3 cellular contexts compared by ENCODE assay signal in the genomic region with DNA sequence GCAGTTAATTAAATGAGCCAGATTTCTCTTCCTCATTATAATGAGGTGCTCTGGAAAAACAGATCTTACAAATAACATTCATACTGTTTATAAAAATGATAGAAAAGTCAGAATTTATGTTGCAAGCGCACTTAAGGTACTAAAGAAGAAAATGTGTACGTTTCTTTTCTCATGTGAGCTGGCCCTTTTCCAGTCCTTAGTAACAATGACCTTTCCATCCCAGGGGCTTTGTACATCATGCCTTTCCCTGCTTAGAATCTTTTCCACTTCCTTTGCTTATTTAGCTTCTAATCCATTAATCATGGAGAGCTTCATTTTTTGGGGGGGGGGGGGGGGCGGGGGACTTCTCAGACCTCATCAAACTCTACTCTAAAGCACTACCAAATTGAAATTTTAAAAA.
TF ChIP-seq lines count a peak whose summit lies in the region.

No MANE protein-coding gene starts in this region.

TF ChIP-seq in SK-N-SH, 30 proteins besides CTCF, POLR2A, EP300 and RAD21:
- TF ChIP-seq, protein P1, sequence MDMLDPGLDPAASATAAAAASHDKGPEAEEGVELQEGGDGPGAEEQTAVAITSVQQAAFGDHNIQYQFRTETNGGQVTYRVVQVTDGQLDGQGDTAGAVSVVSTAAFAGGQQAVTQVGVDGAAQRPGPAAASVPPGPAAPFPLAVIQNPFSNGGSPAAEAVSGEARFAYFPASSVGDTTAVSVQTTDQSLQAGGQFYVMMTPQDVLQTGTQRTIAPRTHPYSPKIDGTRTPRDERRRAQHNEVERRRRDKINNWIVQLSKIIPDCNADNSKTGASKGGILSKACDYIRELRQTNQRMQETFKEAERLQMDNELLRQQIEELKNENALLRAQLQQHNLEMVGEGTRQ (IDR thresholded peaks at IDR 0.05; ENCODE audit: borderline replicate concordance, low read depth, low read length) = no peak
- no peak for TF ChIP-seq GABPA (IDR thresholded peaks at IDR 0.05; ENCODE audit: low read depth)
- no peak for TF ChIP-seq NRF1 (IDR thresholded peaks at IDR 0.05; ENCODE audit: low read depth, low read length)
- no peak for TF ChIP-seq SMC3 (IDR thresholded peaks at IDR 0.05; ENCODE audit: low read depth, low read length)
- TF ChIP-seq MXI1 (IDR thresholded peaks at IDR 0.05; ENCODE audit: low read depth, low read length) = no peak
- no peak for TF ChIP-seq POLR2AphosphoS5 (IDR thresholded peaks at IDR 0.05; ENCODE audit: low read depth, low read length)
- no peak for TF ChIP-seq FOSL2 (IDR thresholded peaks at IDR 0.05; ENCODE audit: borderline replicate concordance, low read depth)
- no peak for TF ChIP-seq GATA2 (CRISPR knock-in tag; IDR thresholded peaks at IDR 0.05)
- TF ChIP-seq TCF12 (IDR thresholded peaks at IDR 0.05) = no peak
- no peak for TF ChIP-seq ELF1 (IDR thresholded peaks at IDR 0.05)

TF ChIP-seq in SK-N-SH treated with all-trans-retinoic acid at 6 μM for 48 hours, 23 proteins besides CTCF, POLR2A, EP300 and RAD21:
- TF ChIP-seq, protein P2, sequence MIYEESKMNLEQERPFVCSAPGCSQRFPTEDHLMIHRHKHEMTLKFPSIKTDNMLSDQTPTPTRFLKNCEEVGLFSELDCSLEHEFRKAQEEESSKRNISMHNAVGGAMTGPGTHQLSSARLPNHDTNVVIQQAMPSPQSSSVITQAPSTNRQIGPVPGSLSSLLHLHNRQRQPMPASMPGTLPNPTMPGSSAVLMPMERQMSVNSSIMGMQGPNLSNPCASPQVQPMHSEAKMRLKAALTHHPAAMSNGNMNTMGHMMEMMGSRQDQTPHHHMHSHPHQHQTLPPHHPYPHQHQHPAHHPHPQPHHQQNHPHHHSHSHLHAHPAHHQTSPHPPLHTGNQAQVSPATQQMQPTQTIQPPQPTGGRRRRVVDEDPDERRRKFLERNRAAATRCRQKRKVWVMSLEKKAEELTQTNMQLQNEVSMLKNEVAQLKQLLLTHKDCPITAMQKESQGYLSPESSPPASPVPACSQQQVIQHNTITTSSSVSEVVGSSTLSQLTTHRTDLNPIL (CRISPR knock-in tag; IDR thresholded peaks at IDR 0.05; ENCODE audit: low read depth) = no peak
- TF ChIP-seq TOX (CRISPR knock-in tag; IDR thresholded peaks at IDR 0.05; ENCODE audit: borderline replicate concordance) (no peak), ESRRG (CRISPR knock-in tag; IDR thresholded peaks at IDR 0.05) (no peak), ZC3H10 (CRISPR knock-in tag; IDR thresholded peaks at IDR 0.05) (no peak), OSR1 (CRISPR knock-in tag; IDR thresholded peaks at IDR 0.05) (no peak), ZFP30 (CRISPR knock-in tag; IDR thresholded peaks at IDR 0.05) (no peak), ZNF8 (CRISPR knock-in tag; IDR thresholded peaks at IDR 0.05) (no peak), ARNTL (CRISPR knock-in tag; IDR thresholded peaks at IDR 0.05; ENCODE audit: borderline replicate concordance, low read depth) (no peak), TCF4 (CRISPR knock-in tag; IDR thresholded peaks at IDR 0.05; ENCODE audit: borderline replicate concordance) (no peak), ZNF70 (CRISPR knock-in tag; IDR thresholded peaks at IDR 0.05) (no peak), PPARA (CRISPR knock-in tag; IDR thresholded peaks at IDR 0.05; ENCODE audit: borderline replicate concordance) (no peak), ZFP3 (CRISPR knock-in tag; IDR thresholded peaks at IDR 0.05) (no peak), ZNF565 (CRISPR knock-in tag; conservative IDR thresholded peaks at IDR 0.05; ENCODE audit: low read depth) (no peak), BACH2 (CRISPR knock-in tag; IDR thresholded peaks at IDR 0.05; ENCODE audit: borderline replicate concordance) (no peak), RARB (CRISPR knock-in tag; IDR thresholded peaks at IDR 0.05) (no peak), SNAI2 (CRISPR knock-in tag; IDR thresholded peaks at IDR 0.05) (no peak), ISL1 (CRISPR knock-in tag; IDR thresholded peaks at IDR 0.05) (no peak)
- TF ChIP-seq, protein P3, sequence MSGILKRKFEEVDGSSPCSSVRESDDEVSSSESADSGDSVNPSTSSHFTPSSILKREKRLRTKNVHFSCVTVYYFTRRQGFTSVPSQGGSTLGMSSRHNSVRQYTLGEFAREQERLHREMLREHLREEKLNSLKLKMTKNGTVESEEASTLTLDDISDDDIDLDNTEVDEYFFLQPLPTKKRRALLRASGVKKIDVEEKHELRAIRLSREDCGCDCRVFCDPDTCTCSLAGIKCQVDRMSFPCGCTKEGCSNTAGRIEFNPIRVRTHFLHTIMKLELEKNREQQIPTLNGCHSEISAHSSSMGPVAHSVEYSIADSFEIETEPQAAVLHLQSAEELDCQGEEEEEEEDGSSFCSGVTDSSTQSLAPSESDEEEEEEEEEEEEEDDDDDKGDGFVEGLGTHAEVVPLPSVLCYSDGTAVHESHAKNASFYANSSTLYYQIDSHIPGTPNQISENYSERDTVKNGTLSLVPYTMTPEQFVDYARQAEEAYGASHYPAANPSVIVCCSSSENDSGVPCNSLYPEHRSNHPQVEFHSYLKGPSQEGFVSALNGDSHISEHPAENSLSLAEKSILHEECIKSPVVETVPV (CRISPR knock-in tag; IDR thresholded peaks at IDR 0.05) = no peak
- TF ChIP-seq, protein P4, sequence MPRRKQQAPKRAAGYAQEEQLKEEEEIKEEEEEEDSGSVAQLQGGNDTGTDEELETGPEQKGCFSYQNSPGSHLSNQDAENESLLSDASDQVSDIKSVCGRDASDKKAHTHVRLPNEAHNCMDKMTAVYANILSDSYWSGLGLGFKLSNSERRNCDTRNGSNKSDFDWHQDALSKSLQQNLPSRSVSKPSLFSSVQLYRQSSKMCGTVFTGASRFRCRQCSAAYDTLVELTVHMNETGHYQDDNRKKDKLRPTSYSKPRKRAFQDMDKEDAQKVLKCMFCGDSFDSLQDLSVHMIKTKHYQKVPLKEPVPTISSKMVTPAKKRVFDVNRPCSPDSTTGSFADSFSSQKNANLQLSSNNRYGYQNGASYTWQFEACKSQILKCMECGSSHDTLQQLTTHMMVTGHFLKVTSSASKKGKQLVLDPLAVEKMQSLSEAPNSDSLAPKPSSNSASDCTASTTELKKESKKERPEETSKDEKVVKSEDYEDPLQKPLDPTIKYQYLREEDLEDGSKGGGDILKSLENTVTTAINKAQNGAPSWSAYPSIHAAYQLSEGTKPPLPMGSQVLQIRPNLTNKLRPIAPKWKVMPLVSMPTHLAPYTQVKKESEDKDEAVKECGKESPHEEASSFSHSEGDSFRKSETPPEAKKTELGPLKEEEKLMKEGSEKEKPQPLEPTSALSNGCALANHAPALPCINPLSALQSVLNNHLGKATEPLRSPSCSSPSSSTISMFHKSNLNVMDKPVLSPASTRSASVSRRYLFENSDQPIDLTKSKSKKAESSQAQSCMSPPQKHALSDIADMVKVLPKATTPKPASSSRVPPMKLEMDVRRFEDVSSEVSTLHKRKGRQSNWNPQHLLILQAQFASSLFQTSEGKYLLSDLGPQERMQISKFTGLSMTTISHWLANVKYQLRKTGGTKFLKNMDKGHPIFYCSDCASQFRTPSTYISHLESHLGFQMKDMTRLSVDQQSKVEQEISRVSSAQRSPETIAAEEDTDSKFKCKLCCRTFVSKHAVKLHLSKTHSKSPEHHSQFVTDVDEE (CRISPR knock-in tag; IDR thresholded peaks at IDR 0.05) = no peak
- TF ChIP-seq, protein P5, sequence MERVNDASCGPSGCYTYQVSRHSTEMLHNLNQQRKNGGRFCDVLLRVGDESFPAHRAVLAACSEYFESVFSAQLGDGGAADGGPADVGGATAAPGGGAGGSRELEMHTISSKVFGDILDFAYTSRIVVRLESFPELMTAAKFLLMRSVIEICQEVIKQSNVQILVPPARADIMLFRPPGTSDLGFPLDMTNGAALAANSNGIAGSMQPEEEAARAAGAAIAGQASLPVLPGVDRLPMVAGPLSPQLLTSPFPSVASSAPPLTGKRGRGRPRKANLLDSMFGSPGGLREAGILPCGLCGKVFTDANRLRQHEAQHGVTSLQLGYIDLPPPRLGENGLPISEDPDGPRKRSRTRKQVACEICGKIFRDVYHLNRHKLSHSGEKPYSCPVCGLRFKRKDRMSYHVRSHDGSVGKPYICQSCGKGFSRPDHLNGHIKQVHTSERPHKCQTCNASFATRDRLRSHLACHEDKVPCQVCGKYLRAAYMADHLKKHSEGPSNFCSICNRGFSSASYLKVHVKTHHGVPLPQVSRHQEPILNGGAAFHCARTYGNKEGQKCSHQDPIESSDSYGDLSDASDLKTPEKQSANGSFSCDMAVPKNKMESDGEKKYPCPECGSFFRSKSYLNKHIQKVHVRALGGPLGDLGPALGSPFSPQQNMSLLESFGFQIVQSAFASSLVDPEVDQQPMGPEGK (CRISPR knock-in tag; IDR thresholded peaks at IDR 0.05; ENCODE audit: borderline replicate concordance) = no peak

TF ChIP-seq in WTC11, 78 proteins besides CTCF, POLR2A, EP300 and RAD21 (continues in another document):
- TF ChIP-seq FOXP1 (CRISPR knock-in tag; IDR thresholded peaks at IDR 0.05; ENCODE audit: borderline replicate concordance) (no peak), FOXJ3 (CRISPR knock-in tag; IDR thresholded peaks at IDR 0.05; ENCODE audit: borderline replicate concordance) (no peak), ZNF416 (CRISPR knock-in tag; IDR thresholded peaks at IDR 0.05) (no peak), ETV6 (CRISPR knock-in tag; IDR thresholded peaks at IDR 0.05) (no peak), ZNF423 (CRISPR knock-in tag; IDR thresholded peaks at IDR 0.05) (no peak), ZNF671 (CRISPR knock-in tag; IDR thresholded peaks at IDR 0.05) (no peak)
- TF ChIP-seq, protein P1 (CRISPR knock-in tag; IDR thresholded peaks at IDR 0.05) = no peak
- TF ChIP-seq, protein P6, sequence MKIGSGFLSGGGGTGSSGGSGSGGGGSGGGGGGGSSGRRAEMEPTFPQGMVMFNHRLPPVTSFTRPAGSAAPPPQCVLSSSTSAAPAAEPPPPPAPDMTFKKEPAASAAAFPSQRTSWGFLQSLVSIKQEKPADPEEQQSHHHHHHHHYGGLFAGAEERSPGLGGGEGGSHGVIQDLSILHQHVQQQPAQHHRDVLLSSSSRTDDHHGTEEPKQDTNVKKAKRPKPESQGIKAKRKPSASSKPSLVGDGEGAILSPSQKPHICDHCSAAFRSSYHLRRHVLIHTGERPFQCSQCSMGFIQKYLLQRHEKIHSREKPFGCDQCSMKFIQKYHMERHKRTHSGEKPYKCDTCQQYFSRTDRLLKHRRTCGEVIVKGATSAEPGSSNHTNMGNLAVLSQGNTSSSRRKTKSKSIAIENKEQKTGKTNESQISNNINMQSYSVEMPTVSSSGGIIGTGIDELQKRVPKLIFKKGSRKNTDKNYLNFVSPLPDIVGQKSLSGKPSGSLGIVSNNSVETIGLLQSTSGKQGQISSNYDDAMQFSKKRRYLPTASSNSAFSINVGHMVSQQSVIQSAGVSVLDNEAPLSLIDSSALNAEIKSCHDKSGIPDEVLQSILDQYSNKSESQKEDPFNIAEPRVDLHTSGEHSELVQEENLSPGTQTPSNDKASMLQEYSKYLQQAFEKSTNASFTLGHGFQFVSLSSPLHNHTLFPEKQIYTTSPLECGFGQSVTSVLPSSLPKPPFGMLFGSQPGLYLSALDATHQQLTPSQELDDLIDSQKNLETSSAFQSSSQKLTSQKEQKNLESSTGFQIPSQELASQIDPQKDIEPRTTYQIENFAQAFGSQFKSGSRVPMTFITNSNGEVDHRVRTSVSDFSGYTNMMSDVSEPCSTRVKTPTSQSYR (CRISPR knock-in tag; IDR thresholded peaks at IDR 0.05) = no peak
- TF ChIP-seq, protein P7, sequence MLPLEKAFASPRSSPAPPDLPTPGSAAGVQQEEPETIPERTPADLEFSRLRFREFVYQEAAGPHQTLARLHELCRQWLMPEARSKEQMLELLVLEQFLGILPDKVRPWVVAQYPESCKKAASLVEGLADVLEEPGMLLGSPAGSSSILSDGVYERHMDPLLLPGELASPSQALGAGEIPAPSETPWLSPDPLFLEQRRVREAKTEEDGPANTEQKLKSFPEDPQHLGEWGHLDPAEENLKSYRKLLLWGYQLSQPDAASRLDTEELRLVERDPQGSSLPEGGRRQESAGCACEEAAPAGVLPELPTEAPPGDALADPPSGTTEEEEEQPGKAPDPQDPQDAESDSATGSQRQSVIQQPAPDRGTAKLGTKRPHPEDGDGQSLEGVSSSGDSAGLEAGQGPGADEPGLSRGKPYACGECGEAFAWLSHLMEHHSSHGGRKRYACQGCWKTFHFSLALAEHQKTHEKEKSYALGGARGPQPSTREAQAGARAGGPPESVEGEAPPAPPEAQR (CRISPR knock-in tag; IDR thresholded peaks at IDR 0.05) = no peak
- TF ChIP-seq, protein P8, sequence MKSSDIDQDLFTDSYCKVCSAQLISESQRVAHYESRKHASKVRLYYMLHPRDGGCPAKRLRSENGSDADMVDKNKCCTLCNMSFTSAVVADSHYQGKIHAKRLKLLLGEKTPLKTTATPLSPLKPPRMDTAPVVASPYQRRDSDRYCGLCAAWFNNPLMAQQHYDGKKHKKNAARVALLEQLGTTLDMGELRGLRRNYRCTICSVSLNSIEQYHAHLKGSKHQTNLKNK (CRISPR knock-in tag; IDR thresholded peaks at IDR 0.05) = no peak
- TF ChIP-seq, protein P9, sequence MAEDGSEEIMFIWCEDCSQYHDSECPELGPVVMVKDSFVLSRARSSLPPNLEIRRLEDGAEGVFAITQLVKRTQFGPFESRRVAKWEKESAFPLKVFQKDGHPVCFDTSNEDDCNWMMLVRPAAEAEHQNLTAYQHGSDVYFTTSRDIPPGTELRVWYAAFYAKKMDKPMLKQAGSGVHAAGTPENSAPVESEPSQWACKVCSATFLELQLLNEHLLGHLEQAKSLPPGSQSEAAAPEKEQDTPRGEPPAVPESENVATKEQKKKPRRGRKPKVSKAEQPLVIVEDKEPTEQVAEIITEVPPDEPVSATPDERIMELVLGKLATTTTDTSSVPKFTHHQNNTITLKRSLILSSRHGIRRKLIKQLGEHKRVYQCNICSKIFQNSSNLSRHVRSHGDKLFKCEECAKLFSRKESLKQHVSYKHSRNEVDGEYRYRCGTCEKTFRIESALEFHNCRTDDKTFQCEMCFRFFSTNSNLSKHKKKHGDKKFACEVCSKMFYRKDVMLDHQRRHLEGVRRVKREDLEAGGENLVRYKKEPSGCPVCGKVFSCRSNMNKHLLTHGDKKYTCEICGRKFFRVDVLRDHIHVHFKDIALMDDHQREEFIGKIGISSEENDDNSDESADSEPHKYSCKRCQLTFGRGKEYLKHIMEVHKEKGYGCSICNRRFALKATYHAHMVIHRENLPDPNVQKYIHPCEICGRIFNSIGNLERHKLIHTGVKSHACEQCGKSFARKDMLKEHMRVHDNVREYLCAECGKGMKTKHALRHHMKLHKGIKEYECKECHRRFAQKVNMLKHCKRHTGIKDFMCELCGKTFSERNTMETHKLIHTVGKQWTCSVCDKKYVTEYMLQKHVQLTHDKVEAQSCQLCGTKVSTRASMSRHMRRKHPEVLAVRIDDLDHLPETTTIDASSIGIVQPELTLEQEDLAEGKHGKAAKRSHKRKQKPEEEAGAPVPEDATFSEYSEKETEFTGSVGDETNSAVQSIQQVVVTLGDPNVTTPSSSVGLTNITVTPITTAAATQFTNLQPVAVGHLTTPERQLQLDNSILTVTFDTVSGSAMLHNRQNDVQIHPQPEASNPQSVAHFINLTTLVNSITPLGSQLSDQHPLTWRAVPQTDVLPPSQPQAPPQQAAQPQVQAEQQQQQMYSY (CRISPR knock-in tag; IDR thresholded peaks at IDR 0.05) = no peak
- TF ChIP-seq, protein P10, sequence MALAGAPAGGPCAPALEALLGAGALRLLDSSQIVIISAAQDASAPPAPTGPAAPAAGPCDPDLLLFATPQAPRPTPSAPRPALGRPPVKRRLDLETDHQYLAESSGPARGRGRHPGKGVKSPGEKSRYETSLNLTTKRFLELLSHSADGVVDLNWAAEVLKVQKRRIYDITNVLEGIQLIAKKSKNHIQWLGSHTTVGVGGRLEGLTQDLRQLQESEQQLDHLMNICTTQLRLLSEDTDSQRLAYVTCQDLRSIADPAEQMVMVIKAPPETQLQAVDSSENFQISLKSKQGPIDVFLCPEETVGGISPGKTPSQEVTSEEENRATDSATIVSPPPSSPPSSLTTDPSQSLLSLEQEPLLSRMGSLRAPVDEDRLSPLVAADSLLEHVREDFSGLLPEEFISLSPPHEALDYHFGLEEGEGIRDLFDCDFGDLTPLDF (CRISPR knock-in tag; IDR thresholded peaks at IDR 0.05) = no peak
